ENCODE assay signal across 26 cellular contexts in the genomic region with DNA sequence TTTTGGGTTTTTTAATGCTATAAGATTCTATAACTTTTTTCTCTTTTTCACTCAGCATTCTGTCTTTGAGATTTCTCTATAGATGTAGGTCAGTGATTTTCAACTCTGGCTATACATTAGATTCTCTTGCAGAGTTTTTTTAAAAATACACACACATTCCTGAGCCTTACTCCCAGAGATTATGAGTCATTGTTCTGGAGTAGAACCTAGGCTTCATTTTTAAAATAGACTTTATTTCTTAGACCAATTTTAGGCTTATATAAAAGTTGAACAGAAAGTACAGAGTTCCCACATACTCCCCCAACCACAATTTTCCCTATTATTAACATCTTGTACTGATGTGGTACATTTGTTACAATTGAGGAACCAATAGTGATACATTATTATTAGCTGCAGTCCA.
DNase-seq lines count a peak whose midpoint lies in the region; ATAC-seq, FAIRE-seq and TF ChIP-seq lines count a peak whose summit lies in the region.
"Had no signal": no experiment of that assay in that cellular context is flagged by ENCODE, and none has a peak within 500 bp of the region (broad histone marks: within the 10 kb centered on the region; RNA-seq: fewer than 3 reads in every experiment).

No MANE protein-coding gene starts in this region.

- no peak for TF ChIP-seq CTCF in bronchial epithelial cell (IDR thresholded peaks at IDR 0.05; ENCODE audit: insufficient read depth, low read length, severe bottlenecking)

- no peak overlapping the region for H3K4me3 Mint-ChIP-seq in activated T-cell treated with anti-CD3 and anti-CD28 coated beads, Interleukin-2, amount 50 U/mL, for 72 hours
- H3K4me3 Mint-ChIP-seq: activated CD8-positive, alpha-beta T cell treated with anti-CD3 and anti-CD28 coated beads, Interleukin-2, amount 10 ng/mL, durations not matched to agents 7 days and 5 days; natural killer cell had no signal

- ATAC-seq in activated T-cell treated with anti-CD3 and anti-CD28 coated beads, Interleukin-2, amount 50 U/mL, for 72 hours (replicated peaks in 1 of 2) = no peak
- ATAC-seq: activated CD8-positive, alpha-beta T cell treated with anti-CD3 and anti-CD28 coated beads, Interleukin-2, amount 10 ng/mL, durations not matched to agents 7 days and 5 days; esophagus mucosa; left lobe of liver; natural killer cell; Panc1 had no signal

- H3K27ac Mint-ChIP-seq in activated T-cell treated with anti-CD3 and anti-CD28 coated beads, Interleukin-2, amount 50 U/mL, for 72 hours = no peak overlapping the region
- H3K27ac Mint-ChIP-seq: activated CD8-positive, alpha-beta T cell treated with anti-CD3 and anti-CD28 coated beads, Interleukin-2, amount 10 ng/mL, durations not matched to agents 7 days and 5 days; natural killer cell had no signal

- FAIRE-seq in bronchial epithelial cell (lab: Jason Lieb, UNC) (no peak), frontal cortex (lab: Jason Lieb, UNC) (no peak)

- H3K27me3 ChIP-seq in bronchial epithelial cell (ENCODE audit: control insufficient read depth, insufficient read depth, low read length) = no peaks in the 10 kb centered on the region
- H3K27me3 ChIP-seq: ovary, uterus had no signal

- peaks cover 0 to 3% of the 10 kb centered on the region in 2 donors for H3K9me3 Mint-ChIP-seq in activated T-cell treated with anti-CD3 and anti-CD28 coated beads, Interleukin-2, amount 50 U/mL, for 72 hours
- H3K9me3 Mint-ChIP-seq: natural killer cell had no signal

- H3K36me3 ChIP-seq in bronchial epithelial cell (ENCODE audit: control insufficient read depth, insufficient read depth, low read length) = peaks cover 11% of the 10 kb centered on the region
- H3K36me3 ChIP-seq: ovary, uterus had no signal

- no peaks in the 10 kb centered on the region for H3K4me1 Mint-ChIP-seq in activated T-cell treated with anti-CD3 and anti-CD28 coated beads, Interleukin-2, amount 50 U/mL, for 72 hours (ENCODE audit: low read depth)

- DNase-seq in AG20443 (ENCODE audit: low spot score) (peak; percentile 26), NCI-H226 (peak; percentile 15), bronchial epithelial cell (ENCODE audit: low read depth) (peak; percentile 24), iris pigment epithelial cell (ENCODE audit: low read depth) (peak; percentile 52), COLO668 (lab: John Stamatoyannopoulos, UW; ENCODE audit: unreplicated experiment) (no peak), MV-4-11 (lab: John Stamatoyannopoulos, UW) (no peak), frontal cortex (ENCODE audit: low spot score in 2 of 2) (no peak)
- no peak for DNase-seq in activated T-cell treated with anti-CD3 and anti-CD28 coated beads, Interleukin-2, amount 50 U/mL, for 72 hours
- DNase-seq: activated CD4-positive, CD25-positive, alpha-beta regulatory T cell treated with anti-CD3 and anti-CD28 coated beads, Interleukin-2, amount 50 U/mL, for 72 hours; activated CD8-positive, alpha-beta T cell treated with anti-CD3 and anti-CD28 coated beads, Interleukin-2, amount 10 ng/mL, durations not matched to agents 7 days and 5 days; activated naive CD4-positive, alpha-beta T cell; activated T-cell treated with anti-CD3 and anti-CD28 coated beads, Interleukin-2, amount 50 U/mL, for 1 hour; amniotic stem cell; cerebellar nuclear complex; effector CD8-positive, alpha-beta T cell; head of caudate nucleus; natural killer cell; NCI-H1436; NCI-H524; NK-92 treated with Interleukin-12 subunit alpha and Interleukin-12 subunit beta, amount 100 ng/mL, for 24 hours; ovary; T1000; uterus had no signal

- H3K4me3 ChIP-seq in bronchial epithelial cell (ENCODE audit: low read depth, low read length) = no peak overlapping the region
- H3K4me3 ChIP-seq: ovary, uterus had no signal

- peaks cover 0 to 1% of the 10 kb centered on the region in 2 donors for H3K36me3 Mint-ChIP-seq in activated T-cell treated with anti-CD3 and anti-CD28 coated beads, Interleukin-2, amount 50 U/mL, for 72 hours (ENCODE audit: insufficient read depth in 2 of 2)

- no peaks in the 10 kb centered on the region for H3K27me3 Mint-ChIP-seq in activated T-cell treated with anti-CD3 and anti-CD28 coated beads, Interleukin-2, amount 50 U/mL, for 72 hours (ENCODE audit: low read depth)

Comparison
In these comparisons a context has a peak if more than half of its experiments do, and no peak if none do; other contexts are left out.
1. DNase-seq: peak in AG20443 (single experiment), NCI-H226 (single experiment), bronchial epithelial cell (single experiment) and iris pigment epithelial cell (single experiment); none in activated T-cell treated with anti-CD3 and anti-CD28 coated beads, Interleukin-2, amount 50 U/mL, for 72 hours (0 of 2), COLO668 (single experiment), MV-4-11 (single experiment) and frontal cortex (0 of 2).